Comparison of ENCODE assay signal across 28 cellular contexts in genomic region chrY:2964814-2965213, GRCh38. TPM values are rescaled to one million over a fixed set of nuclear protein-coding genes. Genes with fewer than 3 reads are reported as not detected.
"Had no signal": no experiment of that assay in that cellular context is flagged by ENCODE, and none has a peak within 500 bp of the region (broad histone marks: within the 10 kb centered on the region; RNA-seq: fewer than 3 reads in every experiment).

No MANE protein-coding gene starts in this region.

- ATAC-seq: foreskin keratinocyte; gastroesophageal sphincter; heart left ventricle; left cardiac atrium; left lung; mucosa of descending colon; natural killer cell treated with Interleukin-12 subunit alpha and Interleukin-12 subunit beta and Interleukin-15 and Interleukin-18, amount 100 ng/mL, for 72 hours; pancreas; right lobe of liver had no signal

- H3K4me1 Mint-ChIP-seq: endodermal cell, mesothelial cell of epicardium, neural crest cell had no signal

- H3K9me3 Mint-ChIP-seq: endodermal cell; mesothelial cell of epicardium; naive B cell; natural killer cell treated with Interleukin-12 subunit alpha and Interleukin-12 subunit beta and Interleukin-15 and Interleukin-18, amount 100 ng/mL, for 72 hours; neural crest cell; stimulated activated naive B cell treated with anti-CD40 and anti-IgM and Interleukin-4, amounts not matched to agents 10 μg/mL and 1 μg/mL and 100 μg/mL, for 72 hours; stimulated activated naive CD8-positive, alpha-beta T cell treated with anti-CD3 and anti-CD28 coated beads, Interleukin-15, Interleukin-2, amounts not matched to agents 100 ng/mL and 50 ng/mL, for 24 hours had no signal

- H3K36me3 Mint-ChIP-seq: mesothelial cell of epicardium; naive B cell; natural killer cell treated with Interleukin-12 subunit alpha and Interleukin-12 subunit beta and Interleukin-15 and Interleukin-18, amount 100 ng/mL, for 72 hours had no signal

- H3K27me3 Mint-ChIP-seq: naive B cell; natural killer cell treated with Interleukin-12 subunit alpha and Interleukin-12 subunit beta and Interleukin-15 and Interleukin-18, amount 100 ng/mL, for 72 hours; stimulated activated naive B cell treated with anti-CD40 and anti-IgM and Interleukin-4, amounts not matched to agents 10 μg/mL and 1 μg/mL and 100 μg/mL, for 72 hours; stimulated activated naive CD8-positive, alpha-beta T cell treated with anti-CD3 and anti-CD28 coated beads, Interleukin-15, Interleukin-2, amounts not matched to agents 100 ng/mL and 50 ng/mL, for 24 hours had no signal

- H3K4me3 Mint-ChIP-seq: endodermal cell; mesothelial cell of epicardium; naive B cell; natural killer cell treated with Interleukin-12 subunit alpha and Interleukin-12 subunit beta and Interleukin-15 and Interleukin-18, amount 100 ng/mL, for 72 hours; neural crest cell; stimulated activated naive B cell treated with anti-CD40 and anti-IgM and Interleukin-4, amounts not matched to agents 10 μg/mL and 1 μg/mL and 100 μg/mL, for 72 hours; stimulated activated naive CD8-positive, alpha-beta T cell treated with anti-CD3 and anti-CD28 coated beads, Interleukin-15, Interleukin-2, amounts not matched to agents 100 ng/mL and 50 ng/mL, for 24 hours had no signal

- DNase-seq: effector CD8-positive, alpha-beta T cell; endodermal cell; foreskin keratinocyte; heart left ventricle; left cardiac atrium; left lung; mesenchymal stem cell; mucosa of descending colon; naive B cell; right lobe of liver; small intestine; stimulated activated CD4-positive, alpha-beta T cell treated with anti-CD3 and anti-CD28 coated beads, Interleukin-15, amount 100 ng/mL, for 24 hours; stimulated activated CD4-positive, alpha-beta T cell treated with anti-CD3 and anti-CD28 coated beads, Interleukin-2, amount 100 ng/mL, for 48 hours; stimulated activated naive B cell treated with anti-CD40 and anti-IgM and Interleukin-4, amounts not matched to agents 10 μg/mL and 1 μg/mL and 100 μg/mL, for 72 hours; upper lobe of left lung had no signal

- H3K27ac Mint-ChIP-seq: endodermal cell; mesothelial cell of epicardium; naive B cell; natural killer cell treated with Interleukin-12 subunit alpha and Interleukin-12 subunit beta and Interleukin-15 and Interleukin-18, amount 100 ng/mL, for 72 hours; stimulated activated naive B cell treated with anti-CD40 and anti-IgM and Interleukin-4, amounts not matched to agents 10 μg/mL and 1 μg/mL and 100 μg/mL, for 72 hours; stimulated activated naive CD8-positive, alpha-beta T cell treated with anti-CD3 and anti-CD28 coated beads, Interleukin-15, Interleukin-2, amounts not matched to agents 100 ng/mL and 50 ng/mL, for 24 hours had no signal

- H3K27ac ChIP-seq: epithelial cell of prostate, esophagus muscularis mucosa, foreskin keratinocyte, gastroesophageal sphincter, heart left ventricle, hepatocyte, left lung, neutrophil, pancreas, right lobe of liver, tibial nerve, upper lobe of left lung had no signal

RNA-seq across cellular contexts. Expression of gene ZFY, which starts 29.6 kb away (rescaled TPM):
- total RNA-seq: fibroblast of lung, hepatocyte, mesothelial cell of epicardium, neural crest cell, posterior vena cava had no signal
